ENCODE assay signal across 19 cellular contexts in genomic region chr16:30447512-30448226, GRCh38. TPM values are rescaled to one million over a fixed set of nuclear protein-coding genes. Genes with fewer than 3 reads are reported as not detected.
DNase-seq lines count a peak whose midpoint lies in the region; ATAC-seq and TF ChIP-seq lines count a peak whose summit lies in the region.
"Had no signal": no experiment of that assay in that cellular context is flagged by ENCODE, and none has a peak within 500 bp of the region (broad histone marks: within the 10 kb centered on the region; RNA-seq: fewer than 3 reads in every experiment).

No MANE protein-coding gene starts in this region.

- no peaks in the 10 kb centered on the region for H3K9me3 Mint-ChIP-seq in activated CD4-positive, alpha-beta memory T cell treated with anti-CD3 and anti-CD28 coated beads for 36 hours
- no peaks in the 10 kb centered on the region for H3K9me3 Mint-ChIP-seq in activated CD4-positive, alpha-beta memory T cell treated with anti-CD3 and anti-CD28 coated beads, Interleukin-2, amount 10 ng/mL, durations not matched to agents 7 days and 5 days
- H3K9me3 Mint-ChIP-seq in type B pancreatic cell = peaks cover 4% of the 10 kb centered on the region
- H3K9me3 Mint-ChIP-seq: CD8-positive, alpha-beta T cell had no signal

- H3K27ac ChIP-seq in PC-3 (ENCODE audit: low read length) = no peak overlapping the region
- H3K27ac ChIP-seq: esophagus muscularis mucosa, RWPE1, upper lobe of left lung had no signal

- no peaks in the 10 kb centered on the region for H3K9me2 ChIP-seq in PC-3 (replicated peaks; ENCODE audit: low read length)

- DNase-seq in activated CD4-positive, alpha-beta memory T cell treated with anti-CD3 and anti-CD28 coated beads for 36 hours = no peak
- DNase-seq in activated CD4-positive, alpha-beta memory T cell treated with anti-CD3 and anti-CD28 coated beads, Interleukin-2, amount 10 ng/mL, durations not matched to agents 7 days and 5 days = no peak
- DNase-seq in left colon = no peak
- DNase-seq in type B pancreatic cell (ENCODE audit: extremely low spot score, unreplicated experiment) = no peak
- DNase-seq in PC-3 = no peak
- DNase-seq in middle frontal gyrus (ENCODE audit: extremely low spot score, low spot score) = no peak
- DNase-seq: activated CD4-positive, CD25-positive, alpha-beta regulatory T cell; activated CD8-positive, alpha-beta memory T cell treated with anti-CD3 and anti-CD28 coated beads, Interleukin-2, amount 50 U/mL, for 48 hours; CD8-positive, alpha-beta T cell; EL; KBM-7; NCI-H1105 treated with DMSO at 0.1 percent for 48 hours; NCI-H2171; NCI-H82; upper lobe of left lung had no signal

- CTCF ChIA-PET in activated CD4-positive, alpha-beta memory T cell treated with anti-CD3 and anti-CD28 coated beads for 36 hours (lab: Charles Lee) = interaction anchor here (0.7 to 7.0 kb wide), 10 partner anchors 10 to 118 kb away, joined by 3 to 63 read pairs (median 12); partner anchors contain the start of genes DCTPP1 and ITGAL
- CTCF ChIA-PET in activated CD4-positive, alpha-beta memory T cell treated with anti-CD3 and anti-CD28 coated beads, Interleukin-2, amount 10 ng/mL, durations not matched to agents 7 days and 5 days (lab: Charles Lee) = interaction anchor here (0.7 to 4.2 kb wide), 6 partner anchors 12 to 151 kb away, joined by 3 to 49 read pairs (median 4); partner anchors contain the start of gene DCTPP1
- CTCF ChIA-PET in PC-3 (lab: Charles Lee) = no interaction called here

- H3K79me2 ChIP-seq in PC-3 (ENCODE audit: low read length) = peaks cover 24% of the 10 kb centered on the region

- H3K4me1 Mint-ChIP-seq in activated CD4-positive, alpha-beta memory T cell treated with anti-CD3 and anti-CD28 coated beads for 36 hours (ENCODE audit: low read depth) = peaks cover 46% of the 10 kb centered on the region
- H3K4me1 Mint-ChIP-seq in activated CD4-positive, alpha-beta memory T cell treated with anti-CD3 and anti-CD28 coated beads, Interleukin-2, amount 10 ng/mL, durations not matched to agents 7 days and 5 days = peaks cover 69% of the 10 kb centered on the region
- peaks cover 31% of the 10 kb centered on the region for H3K4me1 Mint-ChIP-seq in type B pancreatic cell (ENCODE audit: unreplicated experiment)

- no peak overlapping the region for H2AFZ ChIP-seq in PC-3 (ENCODE audit: low read length)

- no peaks in the 10 kb centered on the region for H3K27me3 ChIP-seq in PC-3 (ENCODE audit: low read length)
- H3K27me3 ChIP-seq: esophagus muscularis mucosa, upper lobe of left lung had no signal

- H3K36me3 Mint-ChIP-seq in activated CD4-positive, alpha-beta memory T cell treated with anti-CD3 and anti-CD28 coated beads for 36 hours = peaks cover 27% of the 10 kb centered on the region
- H3K36me3 Mint-ChIP-seq in activated CD4-positive, alpha-beta memory T cell treated with anti-CD3 and anti-CD28 coated beads, Interleukin-2, amount 10 ng/mL, durations not matched to agents 7 days and 5 days (ENCODE audit: low read depth) = peaks cover 26% of the 10 kb centered on the region
- H3K36me3 Mint-ChIP-seq in type B pancreatic cell = peaks cover 18% of the 10 kb centered on the region

- TF ChIP-seq CTCF in type B pancreatic cell (conservative IDR thresholded peaks at IDR 0.05) (no peak), PC-3 (conservative IDR thresholded peaks at IDR 0.05; ENCODE audit: low read depth, low read length) (no peak)

- BruUV-seq in PC-3 (replicated peaks; lab: Mats Ljungman, UMichigan) = no TSS peak

- intact Hi-C loops in activated CD4-positive, alpha-beta memory T cell treated with anti-CD3 and anti-CD28 coated beads for 36 hours (cut with micrococcal nuclease) = loop anchor here (5.0 kb wide), 1 partner anchor 40 kb away; no protein-coding TSS in a partner anchor
- intact Hi-C loops in left colon (cut with DNase I, micrococcal nuclease) = loop anchor here in 1 of 2 donors (10.0 kb wide), 1 partner anchor 87 kb away; the partner anchor contains the start of gene ZNF747
- intact Hi-C loops in PC-3 (cut with micrococcal nuclease) = loop anchor here (10.0 kb wide), 1 partner anchor 77 kb away; the partner anchor contains the start of gene ZNF768

- H3K27me3 Mint-ChIP-seq in activated CD4-positive, alpha-beta memory T cell treated with anti-CD3 and anti-CD28 coated beads for 36 hours = no peaks in the 10 kb centered on the region
- no peaks in the 10 kb centered on the region for H3K27me3 Mint-ChIP-seq in activated CD4-positive, alpha-beta memory T cell treated with anti-CD3 and anti-CD28 coated beads, Interleukin-2, amount 10 ng/mL, durations not matched to agents 7 days and 5 days
- H3K27me3 Mint-ChIP-seq in type B pancreatic cell = no peaks in the 10 kb centered on the region
- H3K27me3 Mint-ChIP-seq: stimulated activated memory B cell treated with anti-CD40 and anti-IgM and Interleukin-4, amounts not matched to agents 10 μg/mL and 1 μg/mL and 100 μg/mL, for 72 hours had no signal

- peak overlapping the region; percentile 45 for H3K27ac Mint-ChIP-seq in activated CD4-positive, alpha-beta memory T cell treated with anti-CD3 and anti-CD28 coated beads for 36 hours
- H3K27ac Mint-ChIP-seq in activated CD4-positive, alpha-beta memory T cell treated with anti-CD3 and anti-CD28 coated beads, Interleukin-2, amount 10 ng/mL, durations not matched to agents 7 days and 5 days = no peak overlapping the region
- peak overlapping the region; percentile 82 for H3K27ac Mint-ChIP-seq in type B pancreatic cell
- H3K27ac Mint-ChIP-seq: CD8-positive, alpha-beta T cell; mesothelial cell of epicardium had no signal

- ATAC-seq in left colon (peak; percentile 70), PC-3 (no peak)
- ATAC-seq: CD8-positive, alpha-beta T cell; stimulated activated memory B cell treated with anti-CD40 and anti-IgM and Interleukin-4, amounts not matched to agents 10 μg/mL and 1 μg/mL and 100 μg/mL, for 72 hours had no signal

- no peaks in the 10 kb centered on the region for H4K20me1 ChIP-seq in PC-3 (ENCODE audit: low read length)

- no peaks in the 10 kb centered on the region for H3F3A ChIP-seq in PC-3 (ENCODE audit: low read length, unreplicated experiment)

- H3K4me3 ChIP-seq in PC-3 (ENCODE audit: low read length) = no peak overlapping the region
- H3K4me3 ChIP-seq: esophagus muscularis mucosa, upper lobe of left lung had no signal

- no peak overlapping the region for H3K4me3 Mint-ChIP-seq in activated CD4-positive, alpha-beta memory T cell treated with anti-CD3 and anti-CD28 coated beads for 36 hours
- H3K4me3 Mint-ChIP-seq in activated CD4-positive, alpha-beta memory T cell treated with anti-CD3 and anti-CD28 coated beads, Interleukin-2, amount 10 ng/mL, durations not matched to agents 7 days and 5 days = no peak overlapping the region
- H3K4me3 Mint-ChIP-seq in type B pancreatic cell = peak overlapping the region; percentile 66
- H3K4me3 Mint-ChIP-seq: mesothelial cell of epicardium; stimulated activated memory B cell treated with anti-CD40 and anti-IgM and Interleukin-4, amounts not matched to agents 10 μg/mL and 1 μg/mL and 100 μg/mL, for 72 hours had no signal

- POLR2A ChIA-PET in activated CD4-positive, alpha-beta memory T cell treated with anti-CD3 and anti-CD28 coated beads for 36 hours (lab: Charles Lee) = interaction anchor here (1.3 to 4.3 kb wide), 2 partner anchors 18 to 25 kb away, joined by 4 to 20 read pairs; partner anchors contain the start of genes DCTPP1 and ITGAL
- POLR2A ChIA-PET in activated CD4-positive, alpha-beta memory T cell treated with anti-CD3 and anti-CD28 coated beads, Interleukin-2, amount 10 ng/mL, durations not matched to agents 7 days and 5 days (lab: Charles Lee) = interaction anchor here (1.0 to 12.7 kb wide), 3 partner anchors 11 to 43 kb away, joined by 4 to 163 read pairs (median 55); partner anchors contain the start of gene ITGAL
- POLR2A ChIA-PET in PC-3 (lab: Charles Lee; ENCODE audit: unreplicated experiment) = no interaction called here

- H3K36me3 ChIP-seq in PC-3 (ENCODE audit: low read depth, low read length) = no peaks in the 10 kb centered on the region

- peaks cover 19% of the 10 kb centered on the region for H3K4me1 ChIP-seq in PC-3 (ENCODE audit: insufficient read depth, low read length)

- H3K9ac ChIP-seq in PC-3 (ENCODE audit: low read length) = no peak overlapping the region

- H3K9me3 ChIP-seq in PC-3 (ENCODE audit: low read length) = no peaks in the 10 kb centered on the region
- H3K9me3 ChIP-seq: esophagus muscularis mucosa, upper lobe of left lung had no signal

- H3K4me2 ChIP-seq in PC-3 (ENCODE audit: low read length) = no peak overlapping the region

RNA-seq across cellular contexts. Expression of gene SEPHS2, which starts 2.0 kb away (rescaled TPM):
- 10 to 100 TPM; 61.4 to 61.7 TPM for total RNA-seq in activated CD4-positive, alpha-beta memory T cell treated with anti-CD3 and anti-CD28 coated beads for 36 hours
- total RNA-seq in activated CD4-positive, alpha-beta memory T cell treated with anti-CD3 and anti-CD28 coated beads, Interleukin-2, amount 10 ng/mL, durations not matched to agents 7 days and 5 days = 10 to 100 TPM; 56.3 to 57.8 TPM
- total RNA-seq in left colon (100 to 1,000 TPM; 157 to 183 TPM), type B pancreatic cell (ENCODE audit: low replicate concordance) (58.6 and 84.8 TPM in 2 replicates), PC-3 (2014; rRNA removed) (8.4 and 16.8 TPM in 2 replicates)

RNA-seq across cellular contexts. Expression of gene DCTPP1, which starts 17.8 kb away (rescaled TPM):
- total RNA-seq in activated CD4-positive, alpha-beta memory T cell treated with anti-CD3 and anti-CD28 coated beads for 36 hours = 10 to 100 TPM; 87.5 to 96.6 TPM
- total RNA-seq in activated CD4-positive, alpha-beta memory T cell treated with anti-CD3 and anti-CD28 coated beads, Interleukin-2, amount 10 ng/mL, durations not matched to agents 7 days and 5 days = 10 to 100 TPM; 51.3 to 51.4 TPM
- total RNA-seq in left colon (100 to 1,000 TPM in 1 of 2 donors, 10 to 100 TPM in 1; 76.7 to 102 TPM), type B pancreatic cell (ENCODE audit: low replicate concordance) (41.8 and 62.1 TPM in 2 replicates), PC-3 (2014; rRNA removed) (63.1 and 64.1 TPM in 2 replicates)

RNA-seq across cellular contexts. Expression of gene ITGAL, which starts 24.9 kb away (rescaled TPM):
- 100 to 1,000 TPM; 218 to 226 TPM for total RNA-seq in activated CD4-positive, alpha-beta memory T cell treated with anti-CD3 and anti-CD28 coated beads for 36 hours
- total RNA-seq in activated CD4-positive, alpha-beta memory T cell treated with anti-CD3 and anti-CD28 coated beads, Interleukin-2, amount 10 ng/mL, durations not matched to agents 7 days and 5 days = 100 to 1,000 TPM; 583 to 586 TPM
- total RNA-seq in left colon (1 to 10 TPM; 6.7 to 7.3 TPM), type B pancreatic cell (ENCODE audit: low replicate concordance) (0.33 and 0.48 TPM in 2 replicates), PC-3 (2014; rRNA removed) (not detected in 2 replicates)
- total RNA-seq: mesothelial cell of epicardium had no signal

RNA-seq across cellular contexts. Expression of gene ZNF771, which starts 40.3 kb away (rescaled TPM):
- total RNA-seq in activated CD4-positive, alpha-beta memory T cell treated with anti-CD3 and anti-CD28 coated beads for 36 hours = 1 to 10 TPM; 5.4 to 5.7 TPM
- 1 to 10 TPM; 4.2 to 4.5 TPM for total RNA-seq in activated CD4-positive, alpha-beta memory T cell treated with anti-CD3 and anti-CD28 coated beads, Interleukin-2, amount 10 ng/mL, durations not matched to agents 7 days and 5 days
- total RNA-seq in left colon (1 to 10 TPM; 3.2 to 4.4 TPM), type B pancreatic cell (ENCODE audit: low replicate concordance) (4.7 and 15.5 TPM in 2 replicates), PC-3 (2014; rRNA removed) (3.6 and 4.3 TPM in 2 replicates)

RNA-seq across cellular contexts. Expression of gene ZNF48, which starts 52.4 kb away (rescaled TPM):
- 10 to 100 TPM; 13.1 to 13.6 TPM for total RNA-seq in activated CD4-positive, alpha-beta memory T cell treated with anti-CD3 and anti-CD28 coated beads for 36 hours
- total RNA-seq in activated CD4-positive, alpha-beta memory T cell treated with anti-CD3 and anti-CD28 coated beads, Interleukin-2, amount 10 ng/mL, durations not matched to agents 7 days and 5 days = 10 to 100 TPM; 14.2 to 14.5 TPM
- total RNA-seq in left colon (1 to 10 TPM; 5.6 to 8.4 TPM), type B pancreatic cell (ENCODE audit: low replicate concordance) (14.5 and 21.1 TPM in 2 replicates), PC-3 (2014; rRNA removed) (8.9 and 14.2 TPM in 2 replicates)

Comparison
In these comparisons a context has a peak if more than half of its experiments do, and no peak if none do; other contexts are left out.
1. RNA of gene ITGAL, which starts 24.9 kb away (total RNA-seq): 583 to 586 TPM in activated CD4-positive, alpha-beta memory T cell treated with anti-CD3 and anti-CD28 coated beads, Interleukin-2, amount 10 ng/mL, durations not matched to agents 7 days and 5 days and 218 to 226 TPM in activated CD4-positive, alpha-beta memory T cell treated with anti-CD3 and anti-CD28 coated beads for 36 hours; 6.7 to 7.3 TPM in left colon, 0.33 to 0.48 TPM in type B pancreatic cell and not detected in PC-3; every median in the first group is over 10 times any median in the second.